Comparison of ENCODE assay signal across 20 cellular contexts in genomic region chr11:103007521-103007920, GRCh38. TPM values are rescaled to one million over a fixed set of nuclear protein-coding genes. Genes with fewer than 3 reads are reported as not detected.
"Had no signal": no experiment of that assay in that cellular context is flagged by ENCODE, and none has a peak within 500 bp of the region (broad histone marks: within the 10 kb centered on the region; RNA-seq: fewer than 3 reads in every experiment).

No MANE protein-coding gene starts in this region.

- ATAC-seq: esophagus mucosa, pancreas, T-helper 17 cell, upper lobe of right lung had no signal

- H3K4me3 Mint-ChIP-seq: activated B cell treated with CpG ODN at 0.5 μM for 24 hours; activated CD4-positive, alpha-beta T cell treated with anti-CD3 and anti-CD28 coated beads, Interleukin-2, amount 10 ng/mL, durations not matched to agents 24 days and 14 days; activated naive CD4-positive, alpha-beta T cell treated with anti-CD3 and anti-CD28 coated beads, Interleukin-2, amount 10 ng/mL, durations not matched to agents 7 days and 5 days; endodermal cell; neural crest cell; stimulated activated naive CD8-positive, alpha-beta T cell treated with anti-CD3 and anti-CD28 coated beads, Interleukin-15, Interleukin-2, amounts not matched to agents 100 ng/mL and 50 ng/mL, for 24 hours; T-helper 17 cell had no signal

- H3K4me1 Mint-ChIP-seq: activated B cell treated with CpG ODN at 0.5 μM for 24 hours; activated CD4-positive, alpha-beta T cell treated with anti-CD3 and anti-CD28 coated beads, Interleukin-2, amount 10 ng/mL, durations not matched to agents 24 days and 14 days; activated naive CD4-positive, alpha-beta T cell treated with anti-CD3 and anti-CD28 coated beads, Interleukin-2, amount 10 ng/mL, durations not matched to agents 7 days and 5 days; endodermal cell; neural crest cell had no signal

- H3K9me3 Mint-ChIP-seq: activated naive CD4-positive, alpha-beta T cell treated with anti-CD3 and anti-CD28 coated beads, Interleukin-2, amount 10 ng/mL, durations not matched to agents 7 days and 5 days; neural crest cell had no signal

- H3K27ac ChIP-seq: adrenal gland, brain microvascular endothelial cell, pancreas, upper lobe of right lung had no signal

- H3K36me3 ChIP-seq: adrenal gland, brain microvascular endothelial cell, pancreas, upper lobe of right lung had no signal

- H3K4me1 ChIP-seq: adrenal gland, pancreas, upper lobe of right lung had no signal

- H3K36me3 Mint-ChIP-seq: activated naive CD4-positive, alpha-beta T cell treated with anti-CD3 and anti-CD28 coated beads, Interleukin-2, amount 10 ng/mL, durations not matched to agents 7 days and 5 days had no signal

- DNase-seq: activated B cell treated with CpG ODN at 0.5 μM for 24 hours; activated CD4-positive, alpha-beta T cell treated with anti-CD3 and anti-CD28 coated beads, Interleukin-2, amount 10 ng/mL, durations not matched to agents 24 days and 14 days; activated naive CD4-positive, alpha-beta T cell treated with anti-CD3 and anti-CD28 coated beads, Interleukin-2, amount 10 ng/mL, durations not matched to agents 7 days and 5 days; activated T-cell treated with anti-CD3 and anti-CD28 coated beads for 4 hours; adrenal gland; brain microvascular endothelial cell; cerebellar nuclear complex; dermis blood vessel endothelial cell; endodermal cell; foreskin melanocyte; pancreas; stimulated activated CD4-positive, alpha-beta T cell treated with anti-CD3 and anti-CD28 coated beads, Interleukin-15, amount 100 ng/mL, for 24 hours; stimulated activated CD4-positive, alpha-beta T cell treated with anti-CD3 and anti-CD28 coated beads, Interleukin-4, amount 100 ng/mL, for 24 hours; T-helper 17 cell; upper lobe of right lung had no signal

- H3K27ac Mint-ChIP-seq: activated B cell treated with CpG ODN at 0.5 μM for 24 hours; activated CD4-positive, alpha-beta T cell treated with anti-CD3 and anti-CD28 coated beads, Interleukin-2, amount 10 ng/mL, durations not matched to agents 24 days and 14 days; activated naive CD4-positive, alpha-beta T cell treated with anti-CD3 and anti-CD28 coated beads, Interleukin-2, amount 10 ng/mL, durations not matched to agents 7 days and 5 days; activated T-helper 2 cell treated with anti-CD3 and anti-CD28 coated beads, Interferon-gamma antibody, Interleukin-2, Interleukin-4, amounts not matched to agents 10 μg/mL and 5 μg/mL and 100 μg/mL, durations not matched to agents 14 hours and 24 hours and 36 hours; endodermal cell; stimulated activated naive CD8-positive, alpha-beta T cell treated with anti-CD3 and anti-CD28 coated beads, Interleukin-15, Interleukin-2, amounts not matched to agents 100 ng/mL and 50 ng/mL, for 24 hours; T-helper 17 cell had no signal

- H3K27me3 ChIP-seq: brain microvascular endothelial cell, pancreas, upper lobe of right lung had no signal

- H3K27me3 Mint-ChIP-seq: activated naive CD4-positive, alpha-beta T cell treated with anti-CD3 and anti-CD28 coated beads, Interleukin-2, amount 10 ng/mL, durations not matched to agents 7 days and 5 days had no signal

- H3K4me3 ChIP-seq: adrenal gland, pancreas, upper lobe of right lung had no signal

- H3K9me3 ChIP-seq: adrenal gland, pancreas had no signal

RNA-seq across cellular contexts. Expression of gene MMP13, which starts 52.0 kb away (rescaled TPM):
- total RNA-seq: activated B cell treated with CpG ODN at 0.5 μM for 24 hours; activated CD4-positive, alpha-beta T cell treated with anti-CD3 and anti-CD28 coated beads, Interleukin-2, amount 10 ng/mL, durations not matched to agents 24 days and 14 days; activated CD8-positive, alpha-beta memory T cell treated with anti-CD3 and anti-CD28 coated beads for 36 hours; activated T-helper 2 cell treated with anti-CD3 and anti-CD28 coated beads, Interferon-gamma antibody, Interleukin-2, Interleukin-4, amounts not matched to agents 10 μg/mL and 5 μg/mL and 100 μg/mL, durations not matched to agents 14 hours and 24 hours and 36 hours; adrenal gland; dermis blood vessel endothelial cell; endodermal cell; esophagus mucosa; neural crest cell; T-helper 17 cell; upper lobe of right lung had no signal
- polyA plus RNA-seq: adrenal gland, pancreas had no signal
